9 cellular contexts compared by ENCODE assay signal in genomic region chr7:151341357-151342101, GRCh38. TPM values are rescaled to one million over a fixed set of nuclear protein-coding genes. Genes with fewer than 3 reads are reported as not detected.
DNase-seq lines count a peak whose midpoint lies in the region; ATAC-seq, FAIRE-seq and TF ChIP-seq lines count a peak whose summit lies in the region.
"Had no signal": no experiment of that assay in that cellular context is flagged by ENCODE, and none has a peak within 500 bp of the region (broad histone marks: within the 10 kb centered on the region; RNA-seq: fewer than 3 reads in every experiment).

Gene NUB1, plus strand, starts transcription at chr7:151341812. Its CDS starts 3,538 bp downstream, at chr7:151345350.

- H3K27ac ChIP-seq in small intestine (ENCODE audit: low read depth in 1 of 2, low read length in 1 of 2) = peak within 1 kb of the TSS; percentile 93

- 3 to 4% (median 3%) methylated on average over 70 to 72 of the region's 72 CpGs for WGBS in small intestine, 3 donors

- intact Hi-C loops in activated B cell treated with CpG ODN at 0.5 μM for 24 hours (cut with micrococcal nuclease) = loop anchor here (1.0 to 10.0 kb wide), 8 partner anchors 9 to 1627 kb away; partner anchors contain the start of genes ABCB8, CDK5, CHPF2 and SLC4A2

- H3K36me3 ChIP-seq in bronchial epithelial cell (ENCODE audit: control insufficient read depth, insufficient read depth, low read length) (peaks cover 3% of the 10 kb centered on the region), small intestine (ENCODE audit: control insufficient read depth in 2 of 2, insufficient read depth in 2 of 2, low read length in 2 of 2) (peaks cover 3 to 4% of the 10 kb centered on the region in 2 donors)

- H3K4me1 Mint-ChIP-seq in activated B cell treated with CpG ODN at 0.5 μM for 24 hours = peaks cover 52% of the 10 kb centered on the region

- ATAC-seq in HG03064 (IDR thresholded peaks at IDR 0.05; ENCODE audit: low read depth, unreplicated experiment) (peak; percentile 44), activated B cell treated with CpG ODN at 0.5 μM for 24 hours (ENCODE audit: low read depth) (peak; percentile 90)

- TF ChIP-seq CTCF in activated B cell treated with CpG ODN at 0.5 μM for 24 hours (IDR thresholded peaks at IDR 0.05) = no peak
- no peak for TF ChIP-seq CTCF in bronchial epithelial cell (IDR thresholded peaks at IDR 0.05; ENCODE audit: insufficient read depth, low read length, severe bottlenecking)

- H3K27ac Mint-ChIP-seq in activated B cell treated with CpG ODN at 0.5 μM for 24 hours = peak within 1 kb of the TSS; percentile 93

- FAIRE-seq in bronchial epithelial cell (lab: Jason Lieb, UNC) = no peak
- no peak for FAIRE-seq in small intestine (lab: Jason Lieb, UNC)
- FAIRE-seq: G401.6 had no signal

- CTCF ChIA-PET in activated B cell treated with CpG ODN at 0.5 μM for 24 hours (lab: Charles Lee) = interaction anchor here (0.7 to 4.9 kb wide), 4 partner anchors 9 to 97 kb away, joined by 3 to 34 read pairs (median 15); no protein-coding TSS in a partner anchor

- peaks cover 22% of the 10 kb centered on the region for H3K36me3 Mint-ChIP-seq in activated B cell treated with CpG ODN at 0.5 μM for 24 hours (ENCODE audit: low read depth)

- H3K4me3 Mint-ChIP-seq in activated B cell treated with CpG ODN at 0.5 μM for 24 hours = peak within 1 kb of the TSS; percentile 86

- DNase-seq in NCI-H524 (lab: John Stamatoyannopoulos, UW) = peak; percentile 56 to 75
- DNase-seq in NCI-H524 treated with DMSO at 0.1 percent for 48 hours (lab: John Stamatoyannopoulos, UW) = no peak
- DNase-seq in NCI-H2196 (lab: John Stamatoyannopoulos, UW; ENCODE audit: unreplicated experiment) = peak; percentile 63
- peak; percentile 99 for DNase-seq in activated B cell treated with CpG ODN at 0.5 μM for 24 hours
- peak; percentile 50 for DNase-seq in bronchial epithelial cell (ENCODE audit: low read depth)
- peak; percentile 97 for DNase-seq in iPS-NIHi11 (ENCODE audit: low spot score)
- peak; percentile 89 for DNase-seq in small intestine

- H3K4me1 ChIP-seq in small intestine (ENCODE audit: control insufficient read depth in 2 of 2, insufficient read depth in 1 of 2, low read depth in 1 of 2, low read length in 1 of 2) = peaks cover 3 to 4% of the 10 kb centered on the region in 2 donors

- no peaks in the 10 kb centered on the region for H3K27me3 ChIP-seq in bronchial epithelial cell (ENCODE audit: control insufficient read depth, insufficient read depth, low read length)
- no peaks in the 10 kb centered on the region for H3K27me3 ChIP-seq in small intestine (ENCODE audit: control insufficient read depth in 2 of 2, insufficient read depth in 2 of 2, low read length in 2 of 2)

- H3K9me3 Mint-ChIP-seq in activated B cell treated with CpG ODN at 0.5 μM for 24 hours = peaks cover 2% of the 10 kb centered on the region

- POLR2A ChIA-PET in activated B cell treated with CpG ODN at 0.5 μM for 24 hours (lab: Charles Lee) = interaction anchor here (0.6 to 2.1 kb wide), 8 partner anchors 9 to 313 kb away, joined by 3 to 20 read pairs (median 4); partner anchors contain the start of genes ABCB8, ABCF2, CHPF2 and RHEB

- no peaks in the 10 kb centered on the region for H3K27me3 Mint-ChIP-seq in activated B cell treated with CpG ODN at 0.5 μM for 24 hours

- no peaks in the 10 kb centered on the region for H3K9me3 ChIP-seq in small intestine (ENCODE audit: control insufficient read depth, low read depth)

- peak within 1 kb of the TSS; percentile 62 for H3K4me3 ChIP-seq in bronchial epithelial cell (ENCODE audit: low read depth, low read length)
- peak within 1 kb of the TSS; percentile 86 to 94 for H3K4me3 ChIP-seq in small intestine (ENCODE audit: low read depth in 1 of 2, low read length in 2 of 2)

RNA-seq across cellular contexts. Expression of gene NUB1, which starts in this region (rescaled TPM):
- total RNA-seq in activated B cell treated with CpG ODN at 0.5 μM for 24 hours = 47.5 and 52.7 TPM in 2 replicates
- total RNA-seq in bronchial epithelial cell = 30.0 and 34.0 TPM in 2 replicates
- polyA plus RNA-seq in small intestine = 10 to 100 TPM; 37.4 to 70.8 (median 62.8) TPM
